Comparison of ENCODE assay signal across 1 cellular context in genomic region chr9:91214086-91214485, GRCh38.
TF ChIP-seq lines count a peak whose summit lies in the region.

No MANE protein-coding gene starts in this region.

TF ChIP-seq in IMR-90, 13 proteins besides CTCF, POLR2A, EP300 and RAD21 (continued from another document):
- TF ChIP-seq, protein P1, sequence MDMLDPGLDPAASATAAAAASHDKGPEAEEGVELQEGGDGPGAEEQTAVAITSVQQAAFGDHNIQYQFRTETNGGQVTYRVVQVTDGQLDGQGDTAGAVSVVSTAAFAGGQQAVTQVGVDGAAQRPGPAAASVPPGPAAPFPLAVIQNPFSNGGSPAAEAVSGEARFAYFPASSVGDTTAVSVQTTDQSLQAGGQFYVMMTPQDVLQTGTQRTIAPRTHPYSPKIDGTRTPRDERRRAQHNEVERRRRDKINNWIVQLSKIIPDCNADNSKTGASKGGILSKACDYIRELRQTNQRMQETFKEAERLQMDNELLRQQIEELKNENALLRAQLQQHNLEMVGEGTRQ (IDR thresholded peaks at IDR 0.05; ENCODE audit: low read depth, low read length), result no peak
- TF ChIP-seq FOS (IDR thresholded peaks at IDR 0.05; ENCODE audit: low read depth, low read length), result no peak
- no peak for TF ChIP-seq MXI1 (IDR thresholded peaks at IDR 0.05; ENCODE audit: borderline replicate concordance, low read depth, low read length)
- no peak for TF ChIP-seq MAZ (IDR thresholded peaks at IDR 0.05; ENCODE audit: borderline replicate concordance, low read depth, low read length)
- TF ChIP-seq SMC3 (IDR thresholded peaks at IDR 0.05; ENCODE audit: low read depth, low read length), result no peak
- TF ChIP-seq NFE2L2 (IDR thresholded peaks at IDR 0.05; ENCODE audit: low read depth, low read length), result no peak
- no peak for TF ChIP-seq MAFK (IDR thresholded peaks at IDR 0.05; ENCODE audit: low read depth, low read length)
